Comparison of ENCODE assay signal across 9 cellular contexts in the genomic region with DNA sequence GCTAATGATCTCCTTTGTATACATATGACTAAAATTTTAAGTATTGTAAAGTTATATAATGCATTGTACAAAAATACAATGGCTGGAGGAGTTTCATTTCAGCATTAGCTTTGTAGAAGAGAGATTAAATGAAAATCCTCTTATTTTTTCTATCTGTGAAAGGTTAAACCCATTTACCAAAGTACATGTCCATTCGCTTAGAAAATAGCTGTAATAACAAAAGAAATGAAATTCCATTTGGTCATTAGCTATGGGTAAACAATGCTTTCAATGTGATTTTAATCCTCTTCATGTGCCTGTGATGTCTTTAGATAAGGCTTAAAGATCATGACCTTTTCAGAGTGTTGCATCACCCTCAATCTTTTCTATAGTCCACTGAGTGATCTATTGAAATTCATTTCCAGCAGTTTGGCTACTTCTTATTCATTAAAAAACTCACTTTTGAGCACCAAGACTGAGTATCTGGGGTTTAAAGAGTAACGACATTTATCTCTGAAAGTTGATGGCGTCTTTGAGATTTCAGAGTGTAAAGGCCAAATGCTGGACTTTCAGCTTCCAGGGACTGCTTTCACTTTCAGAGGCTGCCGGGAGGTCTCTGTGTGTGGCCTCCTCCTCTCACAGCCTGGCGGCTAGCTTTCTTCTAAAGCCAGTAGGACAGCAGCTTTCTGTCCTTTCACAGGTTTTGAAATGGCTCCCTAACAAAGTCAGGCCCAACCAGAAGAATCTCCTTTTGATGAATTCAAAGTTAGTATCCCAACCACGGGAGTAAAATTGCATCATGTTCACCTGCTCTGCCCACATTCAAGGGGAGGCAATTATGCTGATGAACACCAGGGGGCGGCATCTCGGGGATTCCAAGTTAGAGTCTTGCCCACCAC.
DNase-seq lines count a peak whose midpoint lies in the region; ATAC-seq, FAIRE-seq and TF ChIP-seq lines count a peak whose summit lies in the region.
"Had no signal": no experiment of that assay in that cellular context is flagged by ENCODE, and none has a peak within 500 bp of the region (broad histone marks: within the 10 kb centered on the region; RNA-seq: fewer than 3 reads in every experiment).

No MANE protein-coding gene starts in this region.

- no peaks in the 10 kb centered on the region for H3K4me1 Mint-ChIP-seq in CD4-positive, alpha-beta T cell (ENCODE audit: low read depth)

- CTCF ChIA-PET in CD4-positive, alpha-beta T cell (lab: Charles Lee), result no interaction called here

- no peaks in the 10 kb centered on the region for H3K36me3 Mint-ChIP-seq in CD4-positive, alpha-beta T cell (ENCODE audit: low read depth)

- TF ChIP-seq CTCF in CD4-positive, alpha-beta T cell (IDR thresholded peaks at IDR 0.05), result peak; percentile 23
- TF ChIP-seq CTCF in testis (IDR thresholded peaks at IDR 0.05), result peak in 2 of 3 experiments; percentile 19 to 54
- peak in 1 of 6 experiments; percentile 37 for TF ChIP-seq CTCF in esophagus squamous epithelium (IDR thresholded peaks at IDR 0.05)

- no peak for FAIRE-seq in GM19239 (lab: Jason Lieb, UNC)

- no peak for ATAC-seq in CD4-positive, alpha-beta T cell (ENCODE audit: poor library complexity)
- ATAC-seq in GM19372 (IDR thresholded peaks at IDR 0.05; ENCODE audit: low read depth, unreplicated experiment), result peak; percentile 68

- H3K36me3 ChIP-seq in testis (ENCODE audit: low read depth, missing control alignments), result no peaks in the 10 kb centered on the region
- H3K36me3 ChIP-seq in esophagus squamous epithelium, result no peaks in the 10 kb centered on the region

- TF ChIP-seq POLR2A in erythroblast (IDR thresholded peaks at IDR 0.05; ENCODE audit: low read length) (no peak), testis (IDR thresholded peaks at IDR 0.05) (no peak), esophagus squamous epithelium (IDR thresholded peaks at IDR 0.05) (no peak)

- POLR2A ChIA-PET in CD4-positive, alpha-beta T cell (lab: Charles Lee), result no interaction called here

- no peak overlapping the region for H3K4me3 Mint-ChIP-seq in CD4-positive, alpha-beta T cell
- H3K4me3 Mint-ChIP-seq: dendritic cell treated with granulocyte-macrophage colony-stimulating factor and Interleukin-4, amounts not matched to agents 40 ng/mL and 50 ng/mL, for 4 days had no signal

- H3K27ac Mint-ChIP-seq in CD4-positive, alpha-beta T cell, result no peak overlapping the region
- H3K27ac Mint-ChIP-seq: dendritic cell treated with granulocyte-macrophage colony-stimulating factor and Interleukin-4, amounts not matched to agents 40 ng/mL and 50 ng/mL, for 4 days had no signal

- intact Hi-C loops in CD4-positive, alpha-beta T cell (cut with DNase I, micrococcal nuclease), result no loop called here
- intact Hi-C loops in testis (cut with DNase I; ENCODE audit: low total_unique reads) (no loop called here), esophagus squamous epithelium (cut with DNase I) (no loop called here)

- no peaks in the 10 kb centered on the region for H3K27me3 ChIP-seq in CD4-positive, alpha-beta T cell (ENCODE audit: control insufficient read depth, insufficient read depth, low read length)
- H3K27me3 ChIP-seq in testis (no peaks in the 10 kb centered on the region), esophagus squamous epithelium (no peaks in the 10 kb centered on the region)

- H3K9me3 ChIP-seq in CD4-positive, alpha-beta T cell (ENCODE audit: control insufficient read depth, low read length), result no peaks in the 10 kb centered on the region
- H3K9me3 ChIP-seq in testis (no peaks in the 10 kb centered on the region), esophagus squamous epithelium (no peaks in the 10 kb centered on the region)

- no peak for DNase-seq in CD4-positive, alpha-beta T cell
- peak; percentile 8 for DNase-seq in NCI-H526 treated with DMSO at 0.1 percent for 48 hours (lab: John Stamatoyannopoulos, UW)
- DNase-seq in erythroblast (lab: John Stamatoyannopoulos, UW), result peak; percentile 67 to 76
- DNase-seq in testis, result peak; percentile 66
- no peak for DNase-seq in GM19239 (ENCODE audit: insufficient read length, low spot score)
- no peak for DNase-seq in esophagus squamous epithelium (lab: John Stamatoyannopoulos, UW)
- no peak for DNase-seq in EL

- H3K4me1 ChIP-seq in testis, result no peaks in the 10 kb centered on the region
- H3K4me1 ChIP-seq in esophagus squamous epithelium, result no peaks in the 10 kb centered on the region

- no peaks in the 10 kb centered on the region for H3K9me3 Mint-ChIP-seq in CD4-positive, alpha-beta T cell

- 40 to 45% methylated on average over 8 of the region's 8 CpGs for WGBS in testis, 2 donors
- 43 to 69% methylated on average over 7 to 8 of the region's 8 CpGs for WGBS in esophagus squamous epithelium, 2 donors

- H3K27ac ChIP-seq in CD4-positive, alpha-beta T cell (ENCODE audit: low read depth, low read length), result no peak overlapping the region
- H3K27ac ChIP-seq in testis (no peak overlapping the region), esophagus squamous epithelium (no peak overlapping the region)

- H3K4me3 ChIP-seq in testis (no peak overlapping the region), esophagus squamous epithelium (no peak overlapping the region)

- H3K27me3 Mint-ChIP-seq in CD4-positive, alpha-beta T cell, result no peaks in the 10 kb centered on the region
- H3K27me3 Mint-ChIP-seq: dendritic cell treated with granulocyte-macrophage colony-stimulating factor and Interleukin-4, amounts not matched to agents 40 ng/mL and 50 ng/mL, for 4 days had no signal

Comparison
In these comparisons a context has a peak if more than half of its experiments do, and no peak if none do; other contexts are left out.
1. DNase-seq: peak in NCI-H526 treated with DMSO at 0.1 percent for 48 hours (single experiment), erythroblast (2 of 2) and testis (single experiment); none in CD4-positive, alpha-beta T cell (0 of 10), GM19239 (single experiment), esophagus squamous epithelium (single experiment) and EL (single experiment).